Comparison of ENCODE assay signal across 8 cellular contexts in genomic region chr5:96336351-96336985, GRCh38.
A peak's percentile ranks its signal among the peaks of the same experiment; 100 is the strongest.
DNase-seq lines count a peak whose midpoint lies in the region; TF ChIP-seq lines count a peak whose summit lies in the region.

No MANE protein-coding gene starts in this region.

- H3K9me3 Mint-ChIP-seq in brain, result no peaks in the 10 kb centered on the region

- peaks cover 2% of the 10 kb centered on the region; the same call in 1 of the 2 replicates for H3K4me1 ChIP-seq in HAP-1

- no peak overlapping the region for H3K27ac Mint-ChIP-seq in brain

- DNase-seq in GM10248 (ENCODE audit: extremely low spot score), result peak; percentile 35
- DNase-seq in HAP-1 (ENCODE audit: low spot score in 2 of 2), result peak; percentile 75 to 82
- DNase-seq in MV-4-11 (lab: John Stamatoyannopoulos, UW), result peak; percentile 74
- DNase-seq in T follicular helper cell (ENCODE audit: low read depth), result peak; percentile 39
- DNase-seq in iPS-NIHi11 (ENCODE audit: low spot score), result peak; percentile 78
- peak; percentile 89 for DNase-seq in smooth muscle cell of the brain vasculature (ENCODE audit: low read depth, low spot score)
- DNase-seq in GM19240 (ENCODE audit: insufficient read length, low spot score), result no peak

- TF ChIP-seq CTCF in GM10248 (IDR thresholded peaks at IDR 0.05; ENCODE audit: control extremely low read depth, extremely low read depth, low read depth, missing control alignments), result peak; percentile 84
- TF ChIP-seq CTCF in brain (conservative IDR thresholded peaks at IDR 0.05), result peak; percentile 92 to 93

- POLR2A ChIA-PET in GM10248 (lab: Yijun Ruan, JAX), result no interaction called here

- peaks cover 5% of the 10 kb centered on the region for H3K4me1 Mint-ChIP-seq in brain

- H3K4me3 ChIP-seq in HAP-1, result no peak overlapping the region

- H3K36me3 Mint-ChIP-seq in brain, result no peaks in the 10 kb centered on the region

- peaks cover 12% of the 10 kb centered on the region for H3K27me3 Mint-ChIP-seq in brain

- H3K4me3 Mint-ChIP-seq in brain, result no peak overlapping the region

- H3K27me3 ChIP-seq in HAP-1 (ENCODE audit: low read depth), result peaks cover 7% of the 10 kb centered on the region; the same call in 1 of the 2 replicates

- in situ Hi-C loops in HAP-1 (cut with MboI; ENCODE audit: low sequenced_read_pairs), result loop anchor here (5.0 kb wide), 1 partner anchor 479 kb away; no protein-coding TSS in a partner anchor

- no peaks in the 10 kb centered on the region for H3K9me3 ChIP-seq in HAP-1

- CTCF ChIA-PET in GM10248 (lab: Yijun Ruan, JAX), result interaction anchor here (0.7 to 13.4 kb wide), 63 partner anchors 9 to 714 kb away, joined by 3 to 283 read pairs (median 4); partner anchors contain the start of gene ELL2

- no peaks in the 10 kb centered on the region for H3K36me3 ChIP-seq in HAP-1 (replicated peaks)
